Comparison of ENCODE assay signal across 15 cellular contexts in genomic region chr12:113327000-113327399, GRCh38. TPM values are rescaled to one million over a fixed set of nuclear protein-coding genes. Genes with fewer than 3 reads are reported as not detected.
DNase-seq lines count a peak whose midpoint lies in the region; ATAC-seq, FAIRE-seq and TF ChIP-seq lines count a peak whose summit lies in the region.
"Had no signal": no experiment of that assay in that cellular context is flagged by ENCODE, and none has a peak within 500 bp of the region (broad histone marks: within the 10 kb centered on the region; RNA-seq: fewer than 3 reads in every experiment).

No MANE protein-coding gene starts in this region.

- H4K8ac ChIP-seq in IMR-90 (ENCODE audit: low read depth in 2 of 2, low read length in 2 of 2), result no peak overlapping the region

- H3K4me3 ChIP-seq in IMR-90 (ENCODE audit: insufficient read depth, low read depth, low read length), result no peak overlapping the region
- H3K4me3 ChIP-seq in GM12878, result no peak overlapping the region
- H3K4me3 ChIP-seq in right cardiac atrium (ENCODE audit: low read length), result no peak overlapping the region
- H3K4me3 ChIP-seq: Peyer's patch had no signal

- no peak overlapping the region for H3K56ac ChIP-seq in IMR-90 (ENCODE audit: extremely low read depth, insufficient read depth, low read length)

- RAD21 ChIA-PET in GM12878 (lab: Charles Lee; ENCODE audit: unreplicated experiment), result interaction anchor here (0.7 to 1.6 kb wide), 6 partner anchors 8 to 140 kb away, joined by 3 to 6 read pairs (median 4); partner anchors contain the start of genes SDSL and SLC8B1

- SMC1A ChIA-PET in GM12878 (lab: Charles Lee; ENCODE audit: uncharacterized antibody, unreplicated experiment), result interaction anchor here (0.6 to 1.9 kb wide), 10 partner anchors 8 to 1835 kb away, joined by 3 to 8 read pairs (median 3); partner anchors contain the start of gene SLC8B1

- CTCF ChIA-PET in IMR-90 (lab: Yijun Ruan, JAX), result interaction anchor here (0.7 to 1.2 kb wide), 4 partner anchors 38 to 576 kb away, joined by 3 to 4 read pairs (median 4); no protein-coding TSS in a partner anchor
- CTCF ChIA-PET in GM12878 (lab: Yijun Ruan, JAX), result interaction anchor here (0.6 to 2.1 kb wide), 14 partner anchors 10 to 182 kb away, joined by 3 to 13 read pairs (median 4); partner anchors contain the start of gene PLBD2

- H3K27ac ChIP-seq in IMR-90 (ENCODE audit: insufficient read depth, low read length) (peak overlapping the region; percentile 1; the same call in 1 of the 2 replicates), GM12878 (ENCODE audit: control insufficient read depth, insufficient read depth) (peak overlapping the region; percentile 39; the same call in 1 of the 2 replicates), right cardiac atrium (ENCODE audit: low read length) (peak overlapping the region; percentile 42)

- no peaks in the 10 kb centered on the region for H3K27me3 ChIP-seq in IMR-90 (ENCODE audit: control insufficient read depth, insufficient read depth, low read length)
- no peaks in the 10 kb centered on the region for H3K27me3 ChIP-seq in GM12878 (replicated peaks in 1 of 2; ENCODE audit: control insufficient read depth in 2 of 2, insufficient read depth in 2 of 2, low read length in 1 of 2)
- no peaks in the 10 kb centered on the region for H3K27me3 ChIP-seq in right cardiac atrium (ENCODE audit: control insufficient read depth, insufficient read depth)
- H3K27me3 ChIP-seq: Peyer's patch had no signal

- no peaks in the 10 kb centered on the region for H3K27me3 Mint-ChIP-seq in stimulated activated naive B cell treated with anti-CD40 and anti-IgM and Interleukin-4, amounts not matched to agents 10 μg/mL and 1 μg/mL and 100 μg/mL, for 72 hours

- H3K9me3 ChIP-seq in IMR-90 (ENCODE audit: control insufficient read depth, insufficient read depth, low read length) (no peaks in the 10 kb centered on the region), GM12878 (replicated peaks; ENCODE audit: control insufficient read depth, insufficient read depth, low read length) (no peaks in the 10 kb centered on the region; the same call in 2 of the 3 replicates), right cardiac atrium (ENCODE audit: control insufficient read depth, low read length) (no peaks in the 10 kb centered on the region)
- H3K9me3 ChIP-seq: Peyer's patch had no signal

- H3K9me1 ChIP-seq in IMR-90 (ENCODE audit: insufficient read depth, low read length), result 0 out of 2 replicates have a peak, but pooled peaks cover 2% of the 10 kb centered on the region

- no peak overlapping the region for H4K5ac ChIP-seq in IMR-90 (ENCODE audit: low read depth, low read length)

- POLR2A ChIA-PET in IMR-90 (lab: Charles Lee; ENCODE audit: unreplicated experiment) (interaction anchor here (0.6 kb wide), 1 partner anchor 169 kb away, joined by 4 read pairs; no protein-coding TSS in a partner anchor), GM12878 (lab: Charles Lee) (interaction anchor here (0.6 to 2.1 kb wide), 4 partner anchors 8 to 139 kb away, joined by 3 to 6 read pairs (median 4); partner anchors contain the start of genes SDSL and SLC8B1)

- no peak overlapping the region for H2AK5ac ChIP-seq in IMR-90 (ENCODE audit: low read depth, low read length)

- H3K36me3 Mint-ChIP-seq in stimulated activated naive B cell treated with anti-CD40 and anti-IgM and Interleukin-4, amounts not matched to agents 10 μg/mL and 1 μg/mL and 100 μg/mL, for 72 hours, result peaks cover 36 to 43% of the 10 kb centered on the region in 2 donors

- no peak overlapping the region for H2BK20ac ChIP-seq in IMR-90 (ENCODE audit: low read depth, low read length)

- H2AFZ ChIP-seq in IMR-90 (replicated peaks; ENCODE audit: low read length, poor library complexity) (peak overlapping the region; percentile 34), GM12878 (ENCODE audit: control insufficient read depth, low read depth, low read length) (no peak overlapping the region; the same call in 1 of the 2 replicates)

- no peaks in the 10 kb centered on the region for H3K79me2 ChIP-seq in GM12878 (ENCODE audit: control insufficient read depth, insufficient read depth, low read length)

- dilution Hi-C loops in IMR-90 (cut with HindIII; ENCODE audit: low sequenced_read_pairs, unreplicated experiment), result no loop called here

- ATAC-seq in IMR-90 (ENCODE audit: low read depth), result no peak
- peak; percentile 62 for ATAC-seq in GM12878
- peak; percentile 45 to 53 for ATAC-seq in right cardiac atrium
- no peak for ATAC-seq in stimulated activated naive B cell treated with anti-CD40 and anti-IgM and Interleukin-4, amounts not matched to agents 10 μg/mL and 1 μg/mL and 100 μg/mL, for 72 hours (replicated peaks)
- ATAC-seq in GM19023 (IDR thresholded peaks at IDR 0.05; ENCODE audit: unreplicated experiment), result no peak

- in situ Hi-C loops in IMR-90 (cut with MboI; ENCODE audit: low sequenced_read_pairs), result no loop called here
- in situ Hi-C loops in GM12878 (cut with MboI), result no loop called here

- TF ChIP-seq POLR2A in IMR-90 (IDR thresholded peaks at IDR 0.05; ENCODE audit: low read depth, low read length), result no peak
- no peak for TF ChIP-seq POLR2A in GM12878 (IDR thresholded peaks at IDR 0.05; ENCODE audit: low read depth, low read length)

- peaks cover 14 to 29% of the 10 kb centered on the region in 2 donors for H3K4me1 Mint-ChIP-seq in stimulated activated naive B cell treated with anti-CD40 and anti-IgM and Interleukin-4, amounts not matched to agents 10 μg/mL and 1 μg/mL and 100 μg/mL, for 72 hours

- no peak overlapping the region; the same call in 1 of the 2 replicates for H3K18ac ChIP-seq in IMR-90 (ENCODE audit: low read depth, low read length)

- TF ChIP-seq CTCF in IMR-90 (conservative IDR thresholded peaks at IDR 0.05; ENCODE audit: low read depth, low read length) (no peak), GM12878 (IDR thresholded peaks at IDR 0.05 in 2 of 3, conservative IDR thresholded peaks at IDR 0.05 in 1 of 3; ENCODE audit: control insufficient read depth in 2 of 3, extremely low read depth in 1 of 3, insufficient read depth in 1 of 3, low read depth in 3 of 3, low read length in 3 of 3) (peak in 2 of 3 experiments; percentile 7 to 22; a peak in 1 of 6 replicates)

- H4K20me1 ChIP-seq in IMR-90 (ENCODE audit: insufficient read depth, low read length) (no peaks in the 10 kb centered on the region), GM12878 (ENCODE audit: control insufficient read depth, insufficient read depth) (no peaks in the 10 kb centered on the region)

- H3K36me3 ChIP-seq in IMR-90 (ENCODE audit: control insufficient read depth, insufficient read depth, low read length) (peaks cover 9% of the 10 kb centered on the region; the same call in 1 of the 2 replicates), GM12878 (ENCODE audit: control insufficient read depth in 2 of 2, insufficient read depth in 2 of 2, low read length in 1 of 2) (no peaks in the 10 kb centered on the region; a peak in 1 of 4 replicates)

- H3K9me3 Mint-ChIP-seq in stimulated activated naive B cell treated with anti-CD40 and anti-IgM and Interleukin-4, amounts not matched to agents 10 μg/mL and 1 μg/mL and 100 μg/mL, for 72 hours, result peaks cover 0 to 2% of the 10 kb centered on the region in 2 donors
- H3K9me3 Mint-ChIP-seq: T-helper 1 cell treated with Interleukin-12 subunit alpha and Interleukin-12 subunit beta and Interleukin-4 antibody, amounts not matched to agents 30 μg/mL and 1 μg/mL, for 36 hours had no signal

- TF ChIP-seq EP300 in GM12878 (IDR thresholded peaks at IDR 0.05; ENCODE audit: borderline replicate concordance in 1 of 2, control insufficient read depth in 1 of 2, low read depth in 2 of 2, low read length in 2 of 2), result no peak

- no peak for DNase-seq in IMR-90
- DNase-seq in GM12878 (ENCODE audit: low read depth, low spot score), result no peak
- DNase-seq in right cardiac atrium, result peak; percentile 33 to 82 (median 76)
- no peak for DNase-seq in stimulated activated naive B cell treated with anti-CD40 and anti-IgM and Interleukin-4, amounts not matched to agents 10 μg/mL and 1 μg/mL and 100 μg/mL, for 72 hours
- DNase-seq in OCI-M2 (lab: John Stamatoyannopoulos, UW; ENCODE audit: unreplicated experiment), result no peak
- DNase-seq in NCI-H187 treated with DMSO at 0.1 percent for 48 hours (lab: John Stamatoyannopoulos, UW), result no peak
- DNase-seq: activated CD4-positive, alpha-beta T cell treated with anti-CD3 and anti-CD28 coated beads, Interleukin-2, amount 50 U/mL, for 1 hour; activated effector memory CD4-positive, alpha-beta T cell treated with anti-CD3 and anti-CD28 coated beads, Interleukin-2, amount 50 U/mL, for 16 hours; GDM1; NCI-H1048; NCI-H510A; Peyer's patch; retina had no signal

- no peak overlapping the region for H2BK120ac ChIP-seq in IMR-90 (ENCODE audit: low read depth, low read length)

- no peak overlapping the region for H3K9ac ChIP-seq in IMR-90 (ENCODE audit: low read depth, low read length)
- H3K9ac ChIP-seq in GM12878 (ENCODE audit: control insufficient read depth, insufficient read depth, low read length), result no peak overlapping the region

- no peak overlapping the region for H2BK5ac ChIP-seq in IMR-90 (ENCODE audit: low read depth, low read length, poor library complexity, severe bottlenecking)

- H3K4me1 ChIP-seq in IMR-90 (ENCODE audit: control insufficient read depth, insufficient read depth, low read length) (peaks cover 4% of the 10 kb centered on the region), GM12878 (ENCODE audit: control insufficient read depth, insufficient read depth, low read length) (peaks cover 16% of the 10 kb centered on the region), right cardiac atrium (ENCODE audit: control insufficient read depth, insufficient read depth, low read length) (no peaks in the 10 kb centered on the region)

- intact Hi-C loops in IMR-90 (cut with micrococcal nuclease) (no loop called here), GM12878 (cut with micrococcal nuclease; ENCODE audit: unreplicated experiment) (no loop called here), right cardiac atrium (cut with DNase I) (no loop called here)

- no peak overlapping the region for H3K23ac ChIP-seq in IMR-90 (ENCODE audit: low read depth, low read length)

- H3K14ac ChIP-seq in IMR-90 (replicated peaks; ENCODE audit: low read depth, low read length), result no peak overlapping the region

- peaks cover 3 to 10% of the 10 kb centered on the region in 2 experiments; a peak in 2 of 4 replicates for H3K79me1 ChIP-seq in IMR-90 (ENCODE audit: low read depth in 1 of 2, low read length in 2 of 2)

- no TSS peak for BruUV-seq in IMR-90 (replicated peaks; lab: Mats Ljungman, UMichigan)
- no TSS peak for BruUV-seq in GM12878 (replicated peaks; lab: Mats Ljungman, UMichigan)

- no peak overlapping the region for H3K4me3 Mint-ChIP-seq in stimulated activated naive B cell treated with anti-CD40 and anti-IgM and Interleukin-4, amounts not matched to agents 10 μg/mL and 1 μg/mL and 100 μg/mL, for 72 hours
- H3K4me3 Mint-ChIP-seq: T-helper 1 cell treated with Interleukin-12 subunit alpha and Interleukin-12 subunit beta and Interleukin-4 antibody, amounts not matched to agents 30 μg/mL and 1 μg/mL, for 36 hours had no signal

- WGBS in IMR-90 (ENCODE audit: extremely low coverage in 2 of 2, insufficient read length in 1 of 2), 2 experiments, result no CpG with 5 or more reads among the region's 2 CpGs
- WGBS in GM12878 (ENCODE audit: insufficient coverage, insufficient replicate concordance, low lambda C conversion rate, missing lambda C conversion rate), result 71% methylated on average over 2 of the region's 2 CpGs
- WGBS in right cardiac atrium, result 44% methylated on average over 2 of the region's 2 CpGs

- FAIRE-seq in GM12878 (lab: Jason Lieb, UNC), result peak; percentile 7

- TF ChIP-seq RAD21 in IMR-90 (IDR thresholded peaks at IDR 0.05; ENCODE audit: low read length) (no peak), GM12878 (IDR thresholded peaks at IDR 0.05; ENCODE audit: insufficient read depth, low read depth, low read length) (no peak)

- H2BK15ac ChIP-seq in IMR-90 (ENCODE audit: low read depth, low read length), result no peak overlapping the region

- H3K4me2 ChIP-seq in IMR-90 (ENCODE audit: low read depth, low read length) (no peak overlapping the region), GM12878 (ENCODE audit: control insufficient read depth, insufficient read depth) (peak overlapping the region; percentile 42; the same call in 1 of the 2 replicates)

- peak overlapping the region; percentile 85 for H2AK9ac ChIP-seq in IMR-90 (replicated peaks; ENCODE audit: low read depth, low read length, poor library complexity)

- H3K4ac ChIP-seq in IMR-90 (ENCODE audit: low read depth, low read length), result no peak overlapping the region

- no peak overlapping the region for H4K91ac ChIP-seq in IMR-90 (ENCODE audit: insufficient read depth, low read depth, low read length)

- peak overlapping the region; percentile 59 for H3K27ac Mint-ChIP-seq in stimulated activated naive B cell treated with anti-CD40 and anti-IgM and Interleukin-4, amounts not matched to agents 10 μg/mL and 1 μg/mL and 100 μg/mL, for 72 hours
- H3K27ac Mint-ChIP-seq: T-helper 1 cell treated with Interleukin-12 subunit alpha and Interleukin-12 subunit beta and Interleukin-4 antibody, amounts not matched to agents 30 μg/mL and 1 μg/mL, for 36 hours had no signal

RNA-seq across cellular contexts. Expression of gene SLC8B1, which starts 7.9 kb away (rescaled TPM):
- 4.1 and 5.0 TPM in 2 replicates for total RNA-seq in IMR-90 (2012; rRNA removed)
- 9.7 and 10.2 TPM in 2 replicates for polyA plus RNA-seq in IMR-90 (2012; rRNA removed)
- 12.0 and 13.9 TPM in 2 replicates for polyA plus RNA-seq in IMR-90 (2012; cell fraction: cytosol; rRNA removed)
- polyA plus RNA-seq in IMR-90 (2012; cell fraction: nucleus; rRNA removed; ENCODE audit: low replicate concordance), result 31.3 and 40.1 TPM in 2 replicates
- total RNA-seq in GM12878 (2013; cell fraction: nucleolus; rRNA removed), result 39.5 and 55.8 TPM in 2 replicates
- 4.7 and 7.0 TPM in 2 replicates for total RNA-seq in GM12878 (2014; rRNA removed)
- total RNA-seq in GM12878 (2014; rRNA removed; fragmentation: Illumina TruSeq; extraction: Trizol), result 4.0 and 4.3 TPM in 2 replicates
- total RNA-seq in GM12878 (2021), result 6.9 and 9.5 TPM in 2 replicates
- polyA plus RNA-seq in GM12878 (2011; ENCODE audit: low read depth), result 2.5 TPM
- polyA plus RNA-seq in GM12878 (2011; rRNA removed), result 6.5 and 12.3 TPM in 2 replicates
- 18.4 and 21.2 TPM in 2 replicates for polyA plus RNA-seq in GM12878 (2011; cell fraction: cytosol; rRNA removed)
- 30.6 and 34.0 TPM in 2 replicates for polyA plus RNA-seq in GM12878 (2011; cell fraction: nucleus; rRNA removed)
- polyA plus RNA-seq in GM12878 (2012), result 5.1 and 6.7 TPM in 2 replicates
- 4.3 and 4.9 TPM in 2 replicates for polyA plus RNA-seq in GM12878 (2014; fragmentation: Illumina TruSeq; extraction: Trizol)
- under 1 TPM; 0.18 to 0.20 TPM for polyA plus RNA-seq in GM12878 (2014; fragmentation: Nextera tagmentation; extraction: Ambion mirVana)
- polyA plus RNA-seq in GM12878 (2014; rRNA removed), result 7.8 and 8.4 TPM in 2 replicates
- polyA plus RNA-seq in GM12878 (2016; fragmentation: Nextera tagmentation; extraction: Ambion mirVana), result 1 to 10 TPM; 6.5 to 8.7 TPM
- 15.9 and 28.0 TPM in 2 replicates for polyA minus RNA-seq in GM12878 (2011; rRNA and poly(A)+ RNA removed)
- polyA minus RNA-seq in GM12878 (2011; cell fraction: cytosol; rRNA and poly(A)+ RNA removed), result 4.3 and 6.4 TPM in 2 replicates
- polyA minus RNA-seq in GM12878 (2011; cell fraction: nucleus; rRNA and poly(A)+ RNA removed), result 11.2 and 20.4 TPM in 2 replicates
- total RNA-seq in right cardiac atrium, result 10 to 100 TPM; 11.6 to 16.0 (median 14.0) TPM
- polyA plus RNA-seq in right cardiac atrium, result 10.8 TPM

RNA-seq across cellular contexts. Expression of gene PLBD2, which starts 31.4 kb away (rescaled TPM):
- total RNA-seq in IMR-90 (2012; rRNA removed) (7.3 and 8.1 TPM in 2 replicates), GM12878 (2014; rRNA removed) (3.3 and 4.8 TPM in 2 replicates), GM12878 (2014; rRNA removed; fragmentation: Illumina TruSeq; extraction: Trizol) (1.1 and 1.4 TPM in 2 replicates), GM12878 (2021) (16.6 and 16.8 TPM in 2 replicates), right cardiac atrium (10 to 100 TPM; 48.4 to 54.3 (median 51.4) TPM)
- polyA plus RNA-seq in IMR-90 (2012; rRNA removed) (37.1 and 44.5 TPM in 2 replicates), GM12878 (2011; rRNA removed) (2.4 and 5.0 TPM in 2 replicates), GM12878 (2014; fragmentation: Illumina TruSeq; extraction: Trizol) (9.2 and 9.6 TPM in 2 replicates), GM12878 (2014; fragmentation: Nextera tagmentation; extraction: Ambion mirVana) (1 to 10 TPM; 1.6 to 2.3 TPM), GM12878 (2014; rRNA removed) (6.9 and 7.8 TPM in 2 replicates), GM12878 (2016; fragmentation: Nextera tagmentation; extraction: Ambion mirVana) (10 to 100 TPM in 1 of 2 experiments, 1 to 10 TPM in 1; 9.3 to 14.9 TPM), right cardiac atrium (33.7 TPM)
- polyA plus RNA-seq in IMR-90 (2012; cell fraction: cytosol; rRNA removed), result 29.3 and 37.5 TPM in 2 replicates
- 12.4 and 18.7 TPM in 2 replicates for polyA plus RNA-seq in IMR-90 (2012; cell fraction: nucleus; rRNA removed; ENCODE audit: low replicate concordance)
- 17.2 and 18.3 TPM in 2 replicates for total RNA-seq in GM12878 (2013; cell fraction: nucleolus; rRNA removed)
- 5.3 TPM for polyA plus RNA-seq in GM12878 (2011; ENCODE audit: low read depth)
- 7.0 and 8.4 TPM in 2 replicates for polyA plus RNA-seq in GM12878 (2011; cell fraction: cytosol; rRNA removed)
- 6.0 and 9.9 TPM in 2 replicates for polyA plus RNA-seq in GM12878 (2011; cell fraction: nucleus; rRNA removed)
- polyA plus RNA-seq in GM12878 (2012), result 6.8 and 7.4 TPM in 2 replicates
- polyA minus RNA-seq in GM12878 (2011; rRNA and poly(A)+ RNA removed), result 6.9 and 8.5 TPM in 2 replicates
- polyA minus RNA-seq in GM12878 (2011; cell fraction: cytosol; rRNA and poly(A)+ RNA removed), result 6.9 and 9.3 TPM in 2 replicates
- polyA minus RNA-seq in GM12878 (2011; cell fraction: nucleus; rRNA and poly(A)+ RNA removed), result 2.8 and 5.1 TPM in 2 replicates

Comparison
In these comparisons a context has a peak if more than half of its experiments do, and no peak if none do; other contexts are left out.
1. ATAC-seq: peak in GM12878 (single experiment) and right cardiac atrium (2 of 2); none in IMR-90 (single experiment), stimulated activated naive B cell treated with anti-CD40 and anti-IgM and Interleukin-4, amounts not matched to agents 10 μg/mL and 1 μg/mL and 100 μg/mL, for 72 hours (0 of 2) and GM19023 (single experiment).
2. DNase-seq: peak in right cardiac atrium (3 of 3); none in IMR-90 (single experiment), GM12878 (single experiment), stimulated activated naive B cell treated with anti-CD40 and anti-IgM and Interleukin-4, amounts not matched to agents 10 μg/mL and 1 μg/mL and 100 μg/mL, for 72 hours (single experiment), OCI-M2 (single experiment) and NCI-H187 treated with DMSO at 0.1 percent for 48 hours (single experiment).
3. Peak in every context shown above with its lines, with median percentiles within 50 percentile points of each other: H3K27ac ChIP-seq.